Comparison of ENCODE assay signal across 10 cellular contexts in genomic region chr1:16153110-16153998, GRCh38. TPM values are rescaled to one million over a fixed set of nuclear protein-coding genes. Genes with fewer than 3 reads are reported as not detected.
DNase-seq lines count a peak whose midpoint lies in the region; TF ChIP-seq lines count a peak whose summit lies in the region.
"Had no signal": no experiment of that assay in that cellular context is flagged by ENCODE, and none has a peak within 500 bp of the region (broad histone marks: within the 10 kb centered on the region; RNA-seq: fewer than 3 reads in every experiment).

No MANE protein-coding gene starts in this region.

- no peaks in the 10 kb centered on the region for H3K27me3 Mint-ChIP-seq in endodermal cell (ENCODE audit: insufficient read depth)

- 20 to 29% methylated on average over 3 to 12 of the region's 13 CpGs for WGBS in endodermal cell (ENCODE audit: insufficient coverage in 1 of 2, insufficient read length in 1 of 2), 2 experiments

- H3K4me3 Mint-ChIP-seq in endodermal cell: peak overlapping the region; percentile 86

- H3K9me3 Mint-ChIP-seq in endodermal cell: no peaks in the 10 kb centered on the region

- DNase-seq in cardiac muscle cell (ENCODE audit: low read depth in 1 of 2, low spot score in 1 of 2) (no peak), cardiac septum (ENCODE audit: low spot score) (no peak), endodermal cell (no peak), uterus (no peak), NCI-H187 (lab: John Stamatoyannopoulos, UW) (no peak), GM19238 (ENCODE audit: insufficient read length, low spot score) (no peak)
- no peak for DNase-seq in activated CD4-positive, alpha-beta T cell treated with anti-CD3 and anti-CD28 coated beads for 1 hour
- DNase-seq: activated T-cell treated with anti-CD3 and anti-CD28 coated beads, Interleukin-2, amount 50 U/mL, for 1 hour; Kasumi-1 had no signal

- no peaks in the 10 kb centered on the region for H3K27me3 ChIP-seq in cardiac muscle cell
- H3K27me3 ChIP-seq in endodermal cell (ENCODE audit: control insufficient read depth, insufficient read depth, low read length, poor library complexity, severe bottlenecking): no peaks in the 10 kb centered on the region
- H3K27me3 ChIP-seq in mucosa of stomach (ENCODE audit: control insufficient read depth, insufficient read depth, low read length): no peaks in the 10 kb centered on the region
- H3K27me3 ChIP-seq in uterus: no peaks in the 10 kb centered on the region

- H3K4me1 Mint-ChIP-seq in endodermal cell: peaks cover 40% of the 10 kb centered on the region

- H3K27ac ChIP-seq in cardiac muscle cell (no peak overlapping the region), endodermal cell (ENCODE audit: low read depth, low read length) (peak overlapping the region; percentile 64), uterus (peak overlapping the region; percentile 92 to 98)

- peaks cover 26% of the 10 kb centered on the region for H3K36me3 Mint-ChIP-seq in endodermal cell (ENCODE audit: low read depth)

- H3K4me3 ChIP-seq in cardiac muscle cell (peak overlapping the region; percentile 58), endodermal cell (ENCODE audit: low read length) (peak overlapping the region; percentile 85), mucosa of stomach (ENCODE audit: low read length) (peak overlapping the region; percentile 62), uterus (peak overlapping the region; percentile 59 to 82)

- no peak for TF ChIP-seq POLR2A in uterus (IDR thresholded peaks at IDR 0.05)

- no peaks in the 10 kb centered on the region for H3K9me3 ChIP-seq in cardiac muscle cell (ENCODE audit: low read depth)
- no peaks in the 10 kb centered on the region for H3K9me3 ChIP-seq in endodermal cell (ENCODE audit: control insufficient read depth, low read length)
- H3K9me3 ChIP-seq in mucosa of stomach (ENCODE audit: control insufficient read depth, low read length): no peaks in the 10 kb centered on the region
- H3K9me3 ChIP-seq in uterus: no peaks in the 10 kb centered on the region

- intact Hi-C loops in cardiac septum (cut with DNase I): no loop called here
- intact Hi-C loops in uterus (cut with DNase I; ENCODE audit: low total_unique reads): no loop called here

- H3K27ac Mint-ChIP-seq in endodermal cell: peak overlapping the region; percentile 91

- TF ChIP-seq CTCF in cardiac muscle cell (IDR thresholded peaks at IDR 0.05; ENCODE audit: low read depth, low read length) (no peak), endodermal cell (conservative IDR thresholded peaks at IDR 0.05) (no peak), uterus (IDR thresholded peaks at IDR 0.05) (no peak)

- H3K4me1 ChIP-seq in cardiac muscle cell (ENCODE audit: low read depth) (peaks cover 42% of the 10 kb centered on the region), endodermal cell (ENCODE audit: control insufficient read depth, insufficient read depth, low read length) (peaks cover 35% of the 10 kb centered on the region), mucosa of stomach (ENCODE audit: control insufficient read depth, insufficient read depth, low read length) (peaks cover 60% of the 10 kb centered on the region), uterus (peaks cover 0 to 11% of the 10 kb centered on the region in 2 donors)

- H3K9ac ChIP-seq in endodermal cell (ENCODE audit: extremely low read depth, low read length, poor library complexity, severe bottlenecking) (peak overlapping the region; percentile 99), mucosa of stomach (ENCODE audit: low read length) (peak overlapping the region; percentile 79)

- H3K36me3 ChIP-seq in cardiac muscle cell (no peaks in the 10 kb centered on the region), endodermal cell (ENCODE audit: control insufficient read depth, insufficient read depth, low read length) (peaks cover 30% of the 10 kb centered on the region), mucosa of stomach (ENCODE audit: control insufficient read depth, insufficient read depth, low read length) (peaks cover 7% of the 10 kb centered on the region), uterus (no peaks in the 10 kb centered on the region)

RNA-seq across cellular contexts. Expression of gene EPHA2, which starts 2.5 kb away (rescaled TPM):
- total RNA-seq in cardiac muscle cell (21.6 and 26.2 TPM in 2 replicates), cardiac septum (26.1 TPM), endodermal cell (10 to 100 TPM; 56.5 to 64.3 TPM), uterus (10 to 100 TPM in 2 of 4 donors, 1 to 10 TPM in 2; 2.4 to 32.9 (median 16.3) TPM)
- polyA plus RNA-seq in cardiac muscle cell: 9.8 and 14.0 TPM in 2 replicates
- 56.0 TPM for polyA plus RNA-seq in endodermal cell (2013, experiment 1 of 2)
- polyA plus RNA-seq in endodermal cell (2013, experiment 2 of 2): 56.3 TPM

RNA-seq across cellular contexts. Expression of gene ARHGEF19, which starts 59.1 kb away (rescaled TPM):
- 3.5 and 4.0 TPM in 2 replicates for total RNA-seq in cardiac muscle cell
- 6.7 and 11.6 TPM in 2 replicates for polyA plus RNA-seq in cardiac muscle cell
- 1.3 TPM for total RNA-seq in cardiac septum
- 10 to 100 TPM; 14.8 to 17.5 TPM for total RNA-seq in endodermal cell
- 10.2 TPM for polyA plus RNA-seq in endodermal cell (2013, experiment 1 of 2)
- 10.8 TPM for polyA plus RNA-seq in endodermal cell (2013, experiment 2 of 2)
- total RNA-seq in uterus: 10 to 100 TPM in 2 of 4 donors, 1 to 10 TPM in 2; 3.6 to 26.8 (median 12.2) TPM
